1 cellular context compared by ENCODE assay signal in the genomic region with DNA sequence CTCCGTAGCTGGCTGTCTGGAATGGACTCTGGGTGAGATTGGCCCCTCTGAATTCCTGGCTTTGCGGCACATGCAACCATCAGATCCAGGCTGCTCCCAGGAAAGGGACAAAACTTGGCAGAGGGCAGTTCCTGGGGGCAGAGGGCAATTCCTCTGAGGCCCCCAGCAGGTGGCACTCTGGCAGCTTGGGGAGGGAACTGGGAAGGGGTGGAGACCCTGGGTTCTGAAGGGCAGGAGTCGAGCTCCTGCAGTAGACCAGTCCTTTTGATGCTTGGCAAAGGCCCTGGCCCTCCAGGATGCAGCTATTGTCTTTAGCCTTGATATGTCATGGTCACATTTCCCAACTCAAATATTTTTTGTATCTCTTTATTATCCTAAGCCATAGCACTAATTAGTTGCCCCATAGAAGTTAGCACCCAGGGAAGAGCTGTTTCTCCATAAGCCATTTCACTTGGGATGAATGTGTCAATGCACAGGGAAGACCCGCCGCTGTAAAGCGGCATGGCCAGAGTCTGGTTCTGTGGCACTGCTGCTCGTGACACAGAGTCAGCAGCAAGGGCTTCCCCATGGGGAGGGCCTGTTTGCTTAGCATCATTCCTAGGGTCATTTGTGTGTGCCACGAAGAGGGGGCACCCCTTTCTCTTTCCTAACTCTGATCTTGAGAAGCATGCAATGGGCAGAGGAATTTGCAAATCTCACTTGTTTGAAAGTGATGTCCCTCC.
TF ChIP-seq lines count a peak whose summit lies in the region.

No MANE protein-coding gene starts in this region.

TF ChIP-seq in HepG2, 621 proteins besides CTCF, POLR2A, EP300 and RAD21:
- TF ChIP-seq, protein P1, sequence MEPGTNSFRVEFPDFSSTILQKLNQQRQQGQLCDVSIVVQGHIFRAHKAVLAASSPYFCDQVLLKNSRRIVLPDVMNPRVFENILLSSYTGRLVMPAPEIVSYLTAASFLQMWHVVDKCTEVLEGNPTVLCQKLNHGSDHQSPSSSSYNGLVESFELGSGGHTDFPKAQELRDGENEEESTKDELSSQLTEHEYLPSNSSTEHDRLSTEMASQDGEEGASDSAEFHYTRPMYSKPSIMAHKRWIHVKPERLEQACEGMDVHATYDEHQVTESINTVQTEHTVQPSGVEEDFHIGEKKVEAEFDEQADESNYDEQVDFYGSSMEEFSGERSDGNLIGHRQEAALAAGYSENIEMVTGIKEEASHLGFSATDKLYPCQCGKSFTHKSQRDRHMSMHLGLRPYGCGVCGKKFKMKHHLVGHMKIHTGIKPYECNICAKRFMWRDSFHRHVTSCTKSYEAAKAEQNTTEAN (CRISPR knock-in tag; conservative IDR thresholded peaks at IDR 0.05): no peak
- TF ChIP-seq SP5 (CRISPR knock-in tag; IDR thresholded peaks at IDR 0.05; ENCODE audit: borderline replicate concordance, low read depth): no peak
- no peak for TF ChIP-seq ZNF772 (CRISPR knock-in tag; IDR thresholded peaks at IDR 0.05)
- TF ChIP-seq KMT2B (CRISPR knock-in tag; IDR thresholded peaks at IDR 0.05): no peak
- TF ChIP-seq HMGA1 (CRISPR knock-in tag; conservative IDR thresholded peaks at IDR 0.05): no peak
- no peak for TF ChIP-seq ELF4 (CRISPR knock-in tag; IDR thresholded peaks at IDR 0.05; ENCODE audit: borderline replicate concordance)
- TF ChIP-seq ZNF143 (CRISPR knock-in tag; IDR thresholded peaks at IDR 0.05): no peak
